8 cellular contexts compared by ENCODE assay signal in genomic region chr1:168178638-168179410, GRCh38. TPM values are rescaled to one million over a fixed set of nuclear protein-coding genes. Genes with fewer than 3 reads are reported as not detected.
DNase-seq lines count a peak whose midpoint lies in the region; ATAC-seq, FAIRE-seq and TF ChIP-seq lines count a peak whose summit lies in the region.

Gene TIPRL (plus strand): TSS chr1:168178962. CDS start chr1:168179078, 116 bp downstream.

- H3K79me2 ChIP-seq in keratinocyte (ENCODE audit: control insufficient read depth, insufficient read depth, low read length): peaks cover 40% of the 10 kb centered on the region

- ATAC-seq in GM19035 (IDR thresholded peaks at IDR 0.05; ENCODE audit: unreplicated experiment) (peak; percentile 92), HG03354 (IDR thresholded peaks at IDR 0.05; ENCODE audit: poor library complexity, severe bottlenecking, unreplicated experiment) (peak; percentile 90)
- peak; percentile 88 to 91 for ATAC-seq in activated CD4-positive, CD25-positive, alpha-beta regulatory T cell treated with anti-CD3 and anti-CD28 coated beads, Interleukin-2, amount 50 U/mL, for 24 hours

- peaks cover 9% of the 10 kb centered on the region for H3K4me1 ChIP-seq in keratinocyte (ENCODE audit: control insufficient read depth, extremely low read depth, insufficient read depth, low read length)

- H3K9ac ChIP-seq in keratinocyte (ENCODE audit: control insufficient read depth, extremely low read depth, insufficient read depth, low read length): peak within 1 kb of the TSS; percentile 93

- no peaks in the 10 kb centered on the region for H3K9me1 ChIP-seq in keratinocyte (ENCODE audit: control insufficient read depth, extremely low read depth, insufficient read depth, low read length)

- TF ChIP-seq CTCF in keratinocyte (optimal IDR thresholded peaks at IDR 0.05 in 1 of 3, IDR thresholded peaks at IDR 0.05 in 1 of 3, conservative IDR thresholded peaks at IDR 0.05 in 1 of 3; ENCODE audit: extremely low read depth in 1 of 3, insufficient read depth in 2 of 3, low read length in 3 of 3): peak; percentile 33 to 71 (median 50)

- dilution Hi-C loops in keratinocyte (cut with MboI; ENCODE audit: extremely low pct_ligation_motif_present, low sequenced_read_pairs): no loop called here

- FAIRE-seq in keratinocyte (lab: Jason Lieb, UNC): peak; percentile 89

- no peaks in the 10 kb centered on the region for H4K20me1 ChIP-seq in keratinocyte (ENCODE audit: control insufficient read depth, extremely low read depth, insufficient read depth, low read length)

- peak within 1 kb of the TSS; percentile 61 to 98 (median 96) for H3K4me3 ChIP-seq in keratinocyte (ENCODE audit: control insufficient read depth in 2 of 3, extremely low read depth in 1 of 3, insufficient read depth in 2 of 3, low read depth in 1 of 3, low read length in 3 of 3)

- H3K27ac ChIP-seq in keratinocyte (ENCODE audit: control insufficient read depth, insufficient read depth, low read length): peak within 1 kb of the TSS; percentile 91

- peak within 1 kb of the TSS; percentile 79 for H3K4me2 ChIP-seq in keratinocyte (ENCODE audit: control insufficient read depth, extremely low read depth, insufficient read depth, low read depth, low read length)

- H2AFZ ChIP-seq in keratinocyte (ENCODE audit: control insufficient read depth, low read length): peak within 1 kb of the TSS; percentile 93

- H3K9me3 ChIP-seq in keratinocyte (ENCODE audit: control insufficient read depth, low read depth, low read length): no peaks in the 10 kb centered on the region

- H3K36me3 ChIP-seq in keratinocyte (ENCODE audit: control insufficient read depth in 2 of 2, extremely low read depth in 1 of 2, insufficient read depth in 2 of 2, low read length in 2 of 2): peaks cover 0 to 2% of the 10 kb centered on the region in 2 experiments

- no peaks in the 10 kb centered on the region for H3K27me3 ChIP-seq in keratinocyte (ENCODE audit: control insufficient read depth, extremely low read depth, insufficient read depth, low read length)

- peak; percentile 95 to 96 for DNase-seq in AML-193 (lab: John Stamatoyannopoulos, UW)
- DNase-seq in NCI-H446 (lab: John Stamatoyannopoulos, UW): peak; percentile 98 to 99
- DNase-seq in cerebellum (ENCODE audit: low spot score): peak; percentile 93
- peak; percentile 96 for DNase-seq in keratinocyte (ENCODE audit: low read depth, low spot score)
- peak; percentile 89 to 93 for DNase-seq in stimulated activated CD4-positive, alpha-beta T cell treated with anti-CD3 and anti-CD28 coated beads, Interleukin-15, amount 100 ng/mL, for 1 hour (ENCODE audit: low read depth in 1 of 2, low spot score in 1 of 2)

RNA-seq across cellular contexts. Expression of gene TIPRL, which starts in this region (rescaled TPM):
- 46.5 TPM for total RNA-seq in cerebellum
- 27.2 to 62.5 TPM (median 31.3 TPM) in 3 replicates for polyA plus RNA-seq in keratinocyte
- polyA plus RNA-seq in keratinocyte (2011; ENCODE audit: low read depth): 40.3 TPM
- polyA plus RNA-seq in keratinocyte (2011; cell fraction: cytosol; rRNA removed): 28.0 and 42.7 TPM in 2 replicates
- 11.5 and 25.3 TPM in 2 replicates for polyA plus RNA-seq in keratinocyte (2011; cell fraction: nucleus; rRNA removed)
- polyA plus RNA-seq in keratinocyte (2012; ENCODE audit: low replicate concordance): 25.1 and 30.3 TPM in 2 replicates
- 3.2 to 30.3 TPM (median 10.9 TPM) in 3 replicates for polyA minus RNA-seq in keratinocyte
- polyA minus RNA-seq in keratinocyte (2011; cell fraction: cytosol; rRNA and poly(A)+ RNA removed): 22.6 TPM
- 4.5 and 8.5 TPM in 2 replicates for polyA minus RNA-seq in keratinocyte (2011; cell fraction: nucleus; rRNA and poly(A)+ RNA removed)

Comparison
In these comparisons a context has a peak if more than half of its experiments do, and no peak if none do; other contexts are left out.
1. Peak in every context shown above with its lines: DNase-seq, ATAC-seq, H3K4me3 ChIP-seq and H3K27ac ChIP-seq.